8 cellular contexts compared by ENCODE assay signal in genomic region chr16:69565611-69566436, GRCh38. TPM values are rescaled to one million over a fixed set of nuclear protein-coding genes. Genes with fewer than 3 reads are reported as not detected.
DNase-seq lines count a peak whose midpoint lies in the region; ATAC-seq and TF ChIP-seq lines count a peak whose summit lies in the region.

NFAT5 (plus strand) TSS chr16:69565966; CDS start chr16:69566302, 336 bp downstream.

- H3K4me2 ChIP-seq in mesenchymal stem cell (ENCODE audit: low read length, poor library complexity, severe bottlenecking): peak within 1 kb of the TSS; percentile 87

- H3K4me1 ChIP-seq in mesenchymal stem cell (ENCODE audit: control insufficient read depth, insufficient read depth, low read depth, low read length): peaks cover 4% of the 10 kb centered on the region

- DNase-seq in BJ (ENCODE audit: low read depth) (peak; percentile 26), HT1080 (ENCODE audit: low read depth) (peak; percentile 86), NOMO-1 treated with DMSO at 0.1 percent for 48 hours (lab: John Stamatoyannopoulos, UW; ENCODE audit: unreplicated experiment) (peak; percentile 81), mesenchymal stem cell (peak; percentile 84)
- DNase-seq in activated CD8-positive, alpha-beta memory T cell treated with anti-CD3 and anti-CD28 coated beads for 48 hours (ENCODE audit: low read depth in 2 of 3, low spot score in 2 of 3): peak; percentile 83 to 97 (median 85)
- peak; percentile 84 to 98 (median 96) for DNase-seq in effector memory CD8-positive, alpha-beta T cell
- DNase-seq in stimulated activated CD8-positive, alpha-beta memory T cell treated with anti-CD3 and anti-CD28 coated beads, Interleukin-12 subunit alpha, Interleukin-12 subunit beta, amount 100 ng/mL, for 24 hours (ENCODE audit: extremely low read depth): peak; percentile 74

- peak; percentile 16; the same call in 1 of the 2 replicates for TF ChIP-seq CTCF in BJ (IDR thresholded peaks at IDR 0.05; ENCODE audit: insufficient read depth, low read depth, low read length)

- H3K4ac ChIP-seq in mesenchymal stem cell (ENCODE audit: low read depth in 1 of 2, low read length in 2 of 2): peak within 1 kb of the TSS; percentile 97 to 99

- no peaks in the 10 kb centered on the region for H3K9me3 ChIP-seq in mesenchymal stem cell (ENCODE audit: control insufficient read depth, low read length)

- H2BK5ac ChIP-seq in mesenchymal stem cell (ENCODE audit: low read depth, low read length, poor library complexity, severe bottlenecking): peak within 1 kb of the TSS; percentile 97

- peak within 1 kb of the TSS; percentile 96 for H3K9ac ChIP-seq in mesenchymal stem cell (ENCODE audit: low read length)

- peak within 1 kb of the TSS in 1 of 2 experiments; percentile 97 for H2BK12ac ChIP-seq in mesenchymal stem cell (ENCODE audit: low read length in 2 of 2)

- H3K18ac ChIP-seq in mesenchymal stem cell (ENCODE audit: low read depth in 1 of 2, low read length in 2 of 2): peak within 1 kb of the TSS; percentile 98 to 100

- peak within 1 kb of the TSS; percentile 99 for H3K27ac Mint-ChIP-seq in effector memory CD8-positive, alpha-beta T cell

- H2BK15ac ChIP-seq in mesenchymal stem cell (ENCODE audit: low read depth, poor library complexity, severe bottlenecking): peak within 1 kb of the TSS; percentile 98

- peak within 1 kb of the TSS; percentile 95 to 100 for H3K14ac ChIP-seq in mesenchymal stem cell (ENCODE audit: low read length in 2 of 2)

- H3K4me3 ChIP-seq in BJ (ENCODE audit: low read depth, low read length): peak within 1 kb of the TSS; percentile 74
- H3K4me3 ChIP-seq in mesenchymal stem cell (ENCODE audit: insufficient read depth in 1 of 2, low read depth in 1 of 2, low read length in 2 of 2): peak within 1 kb of the TSS; percentile 88 to 100

- H4K91ac ChIP-seq in mesenchymal stem cell (ENCODE audit: low read length): peak within 1 kb of the TSS; percentile 98

- H3K27me3 Mint-ChIP-seq in effector memory CD8-positive, alpha-beta T cell: no peaks in the 10 kb centered on the region

- peaks cover 1% of the 10 kb centered on the region for H3K79me1 ChIP-seq in mesenchymal stem cell (replicated peaks; ENCODE audit: low read length, poor library complexity, severe bottlenecking)

- H3K27me3 ChIP-seq in BJ (ENCODE audit: control insufficient read depth, insufficient read depth, low read length) (no peaks in the 10 kb centered on the region), mesenchymal stem cell (ENCODE audit: control insufficient read depth in 1 of 2, insufficient read depth in 1 of 2, low read length in 2 of 2) (no peaks in the 10 kb centered on the region)

- H4K8ac ChIP-seq in mesenchymal stem cell (ENCODE audit: low read length): peak within 1 kb of the TSS; percentile 94

- H3K4me3 Mint-ChIP-seq in effector memory CD8-positive, alpha-beta T cell: peak within 1 kb of the TSS; percentile 99 to 100

- H3K27ac ChIP-seq in mesenchymal stem cell (ENCODE audit: low read length, poor library complexity, severe bottlenecking): peak within 1 kb of the TSS; percentile 97

- peak within 1 kb of the TSS; percentile 80 for H2AK5ac ChIP-seq in mesenchymal stem cell (ENCODE audit: low read length, severe bottlenecking)

- POLR2A ChIA-PET in BJ (lab: Charles Lee): no interaction called here

- H3K36me3 ChIP-seq in BJ (ENCODE audit: control insufficient read depth, insufficient read depth, low read length) (no peaks in the 10 kb centered on the region; the same call in 1 of the 2 replicates), mesenchymal stem cell (ENCODE audit: control insufficient read depth in 1 of 2, insufficient read depth in 2 of 2, low read depth in 1 of 2, low read length in 2 of 2) (peaks cover 0 to 18% of the 10 kb centered on the region in 2 experiments)

- peak within 1 kb of the TSS; percentile 67 to 99 for H3K23ac ChIP-seq in mesenchymal stem cell (ENCODE audit: low read length in 2 of 2)

- peaks cover 23 to 42% of the 10 kb centered on the region in 2 donors for H3K4me1 Mint-ChIP-seq in effector memory CD8-positive, alpha-beta T cell (ENCODE audit: low read depth in 2 of 2)

- H2AFZ ChIP-seq in mesenchymal stem cell (ENCODE audit: low read depth, low read length): peak within 1 kb of the TSS; percentile 82

- under 1% methylated on average over 54 of the region's 84 CpGs for WGBS in mesenchymal stem cell

- peaks cover 18% of the 10 kb centered on the region for H3K36me3 Mint-ChIP-seq in effector memory CD8-positive, alpha-beta T cell (ENCODE audit: insufficient read depth)

- peak; percentile 41 for ATAC-seq in GM19395 (IDR thresholded peaks at IDR 0.05; ENCODE audit: unreplicated experiment)
- ATAC-seq in effector memory CD8-positive, alpha-beta T cell (replicated peaks): peak; percentile 71

- CTCF ChIA-PET in BJ (lab: Yijun Ruan, JAX): no interaction called here

- no peaks in the 10 kb centered on the region for H3K9me3 Mint-ChIP-seq in effector memory CD8-positive, alpha-beta T cell

- peak within 1 kb of the TSS; percentile 96 for H2BK120ac ChIP-seq in mesenchymal stem cell (ENCODE audit: low read depth, low read length)

RNA-seq across cellular contexts. Expression of gene NFAT5, which starts in this region (rescaled TPM):
- polyA plus RNA-seq in BJ (2011; rRNA removed): 29.6 and 40.8 TPM in 2 replicates
- 49.7 and 51.4 TPM in 2 replicates for polyA minus RNA-seq in BJ (2011; rRNA and poly(A)+ RNA removed)
- 4.2 and 5.8 TPM in 2 replicates for total RNA-seq in HT1080 (2014; rRNA removed; shearing (Covaris generic))
- polyA plus RNA-seq in HT1080 (2015; cell fraction: cytosol; rRNA removed): 7.5 and 10.6 TPM in 2 replicates
- 25.6 and 26.5 TPM in 2 replicates for polyA plus RNA-seq in HT1080 (2015; cell fraction: nucleus; rRNA removed)
- 30.9 TPM for polyA plus RNA-seq in mesenchymal stem cell (2013, experiment 1 of 2)
- polyA plus RNA-seq in mesenchymal stem cell (2013, experiment 2 of 2): 25.5 TPM

Comparison
In these comparisons a context has a peak if more than half of its experiments do, and no peak if none do; other contexts are left out.
1. Peak in every context shown above with its lines: DNase-seq, ATAC-seq, H3K4me3 ChIP-seq and H3K27ac ChIP-seq.
2. DNase-seq: peak in every context shown above with its lines; median percentile 96 in effector memory CD8-positive, alpha-beta T cell; 86 in HT1080; 85 in activated CD8-positive, alpha-beta memory T cell treated with anti-CD3 and anti-CD28 coated beads for 48 hours; 84 in mesenchymal stem cell; 81 in NOMO-1 treated with DMSO at 0.1 percent for 48 hours; 74 in stimulated activated CD8-positive, alpha-beta memory T cell treated with anti-CD3 and anti-CD28 coated beads, Interleukin-12 subunit alpha, Interleukin-12 subunit beta, amount 100 ng/mL, for 24 hours; 26 in BJ.